Comparison of ENCODE assay signal across 14 cellular contexts in the genomic region with DNA sequence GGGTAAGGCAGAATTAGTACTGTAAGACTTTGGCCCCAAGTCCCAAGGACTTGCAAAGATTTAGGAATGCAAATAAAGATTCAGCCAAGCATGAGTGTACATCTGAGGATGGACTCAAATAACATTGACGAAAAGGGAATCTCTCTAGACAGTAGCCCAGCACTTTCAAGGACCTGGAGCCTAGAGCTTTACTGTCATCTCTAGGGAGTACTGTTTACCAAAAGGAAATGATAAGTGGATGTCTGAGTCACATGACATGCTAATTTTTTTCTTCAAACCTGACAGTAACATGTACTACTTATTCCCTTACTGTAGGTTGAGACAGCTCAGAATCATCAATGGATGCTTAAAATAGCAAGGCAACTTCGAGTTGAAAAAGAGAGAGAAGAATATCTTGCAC. TPM values are rescaled to one million over a fixed set of nuclear protein-coding genes. Genes with fewer than 3 reads are reported as not detected.
A peak's percentile ranks its signal among the peaks of the same experiment; 100 is the strongest.
DNase-seq lines count a peak whose midpoint lies in the region; ATAC-seq and TF ChIP-seq lines count a peak whose summit lies in the region.
"Had no signal": no experiment of that assay in that cellular context is flagged by ENCODE, and none has a peak within 500 bp of the region (broad histone marks: within the 10 kb centered on the region; RNA-seq: fewer than 3 reads in every experiment).

No MANE protein-coding gene starts in this region.

- peaks cover 0 to 10% (median 3%) of the 10 kb centered on the region in 4 donors for H3K36me3 ChIP-seq in transverse colon
- peaks cover 0 to 9% of the 10 kb centered on the region in 2 donors for H3K36me3 ChIP-seq in gastrocnemius medialis
- H3K36me3 ChIP-seq: colonic mucosa had no signal

- H3K4me3 ChIP-seq in transverse colon (no peak overlapping the region), gastrocnemius medialis (no peak overlapping the region)
- H3K4me3 ChIP-seq: colonic mucosa, skin epidermis had no signal

- no peaks in the 10 kb centered on the region for H3K9me3 Mint-ChIP-seq in activated T-cell treated with anti-CD3 and anti-CD28 coated beads, Interleukin-2, amount 50 U/mL, for 72 hours
- H3K9me3 Mint-ChIP-seq: CD4-positive, alpha-beta memory T cell; IgD-negative memory B cell; T-helper 1 cell treated with Interleukin-12 subunit alpha and Interleukin-12 subunit beta and Interleukin-4 antibody, amounts not matched to agents 30 μg/mL and 1 μg/mL, for 36 hours had no signal

- H3K4me1 ChIP-seq in transverse colon (peaks cover 0 to 6% (median 2%) of the 10 kb centered on the region in 4 donors), gastrocnemius medialis (no peaks in the 10 kb centered on the region)
- H3K4me1 ChIP-seq: colonic mucosa had no signal

- H3K27ac ChIP-seq in transverse colon (peak overlapping the region; percentile 8 to 31 (median 22)), gastrocnemius medialis (peak overlapping the region in 1 of 4 donors; percentile 40)
- H3K27ac ChIP-seq: colonic mucosa, skin epidermis had no signal

- no peak overlapping the region for H3K4me3 Mint-ChIP-seq in activated T-cell treated with anti-CD3 and anti-CD28 coated beads, Interleukin-2, amount 50 U/mL, for 72 hours
- H3K4me3 Mint-ChIP-seq: CD4-positive, alpha-beta memory T cell; T-helper 1 cell treated with Interleukin-12 subunit alpha and Interleukin-12 subunit beta and Interleukin-4 antibody, amounts not matched to agents 30 μg/mL and 1 μg/mL, for 36 hours had no signal

- H3K27me3 ChIP-seq in transverse colon (no peaks in the 10 kb centered on the region), gastrocnemius medialis (no peaks in the 10 kb centered on the region)
- H3K27me3 ChIP-seq: colonic mucosa had no signal

- peak; percentile 15 to 43 for ATAC-seq in activated T-cell treated with anti-CD3 and anti-CD28 coated beads, Interleukin-2, amount 50 U/mL, for 72 hours (replicated peaks in 1 of 2)
- ATAC-seq in GM19452 (IDR thresholded peaks at IDR 0.05; ENCODE audit: unreplicated experiment) (no peak), gastrocnemius medialis (no peak)

- H3K27ac Mint-ChIP-seq in activated T-cell treated with anti-CD3 and anti-CD28 coated beads, Interleukin-2, amount 50 U/mL, for 72 hours: peak overlapping the region; percentile 25
- H3K27ac Mint-ChIP-seq: T-helper 1 cell treated with Interleukin-12 subunit alpha and Interleukin-12 subunit beta and Interleukin-4 antibody, amounts not matched to agents 30 μg/mL and 1 μg/mL, for 36 hours had no signal

- in situ Hi-C loops in transverse colon (cut with MboI; ENCODE audit: low pct_ligation_motif_present in 1 of 4, low pct_unique_long_range_greater_than_20kb in 1 of 4, low sequenced_read_pairs in 3 of 4) (no loop called here), gastrocnemius medialis (cut with MboI; ENCODE audit: low sequenced_read_pairs in 4 of 4) (no loop called here)

- H3K4me1 Mint-ChIP-seq in activated T-cell treated with anti-CD3 and anti-CD28 coated beads, Interleukin-2, amount 50 U/mL, for 72 hours (ENCODE audit: low read depth): peaks cover 6% of the 10 kb centered on the region

- no peak for TF ChIP-seq POLR2A in transverse colon (IDR thresholded peaks at IDR 0.05)
- no peak for TF ChIP-seq POLR2A in gastrocnemius medialis (IDR thresholded peaks at IDR 0.05)

- no peak for TF ChIP-seq EP300 in transverse colon (IDR thresholded peaks at IDR 0.05; ENCODE audit: low read depth)

- 43 to 53% methylated on average over 2 of the region's 2 CpGs for WGBS in transverse colon (ENCODE audit: low coverage in 1 of 2), 2 donors

- no peaks in the 10 kb centered on the region for H3K9me3 ChIP-seq in transverse colon
- H3K9me3 ChIP-seq in gastrocnemius medialis: no peaks in the 10 kb centered on the region
- H3K9me3 ChIP-seq: colonic mucosa had no signal

- H3K36me3 Mint-ChIP-seq in activated T-cell treated with anti-CD3 and anti-CD28 coated beads, Interleukin-2, amount 50 U/mL, for 72 hours (ENCODE audit: insufficient read depth in 2 of 2): no peaks in the 10 kb centered on the region
- H3K36me3 Mint-ChIP-seq: CD4-positive, alpha-beta memory T cell had no signal

- intact Hi-C loops in transverse colon (cut with DNase I; ENCODE audit: low total_unique reads): no loop called here
- intact Hi-C loops in gastrocnemius medialis (cut with DNase I; ENCODE audit: low total_unique reads): no loop called here

- no peak for DNase-seq in activated T-cell treated with anti-CD3 and anti-CD28 coated beads, Interleukin-2, amount 50 U/mL, for 72 hours
- DNase-seq in activated T-cell treated with anti-CD3 and anti-CD28 coated beads, Interleukin-2, amount 50 U/mL, for 48 hours: no peak
- DNase-seq in SIG-M5 treated with dmso at 0.1 percent for 504 hours (lab: John Stamatoyannopoulos, UW; ENCODE audit: unreplicated experiment) (peak; percentile 48), fibroblast of peridontal ligament (ENCODE audit: extremely low read depth) (peak; percentile 80), transverse colon (no peak), gastrocnemius medialis (no peak)
- DNase-seq in activated CD4-positive, alpha-beta T cell treated with anti-CD3 and anti-CD28 coated beads, Interleukin-2, amount 50 U/mL, for 4 hours: no peak
- DNase-seq: CD4-positive, alpha-beta memory T cell; colonic mucosa; NCI-H510A treated with DMSO at 0.1 percent for 48 hours had no signal

- H3K27me3 Mint-ChIP-seq in activated T-cell treated with anti-CD3 and anti-CD28 coated beads, Interleukin-2, amount 50 U/mL, for 72 hours (ENCODE audit: low read depth): no peaks in the 10 kb centered on the region
- H3K27me3 Mint-ChIP-seq: CD4-positive, alpha-beta memory T cell; IgD-negative memory B cell had no signal

- TF ChIP-seq CTCF in transverse colon (IDR thresholded peaks at IDR 0.05): no peak
- TF ChIP-seq CTCF in gastrocnemius medialis (IDR thresholded peaks at IDR 0.05 in 4 of 5, conservative IDR thresholded peaks at IDR 0.05 in 1 of 5): no peak

RNA-seq across cellular contexts. Expression of a gene that starts 10.9 kb away (rescaled TPM):
- total RNA-seq in activated T-cell treated with anti-CD3 and anti-CD28 coated beads, Interleukin-2, amount 50 U/mL, for 72 hours: 1 to 10 TPM; 1.3 to 1.4 TPM
- 10 to 100 TPM in 1 of 4 donors, 1 to 10 TPM in 3; 2.6 to 14.8 (median 6.4) TPM for total RNA-seq in transverse colon
- 1 to 10 TPM; 3.3 to 4.5 (median 3.7) TPM for total RNA-seq in gastrocnemius medialis

Comparison
In these comparisons a context has a peak if more than half of its experiments do, and no peak if none do; other contexts are left out.
1. ATAC-seq: peak in activated T-cell treated with anti-CD3 and anti-CD28 coated beads, Interleukin-2, amount 50 U/mL, for 72 hours (2 of 2); none in GM19452 (single experiment) and gastrocnemius medialis (0 of 2).
2. DNase-seq: peak in SIG-M5 treated with dmso at 0.1 percent for 504 hours (single experiment) and fibroblast of peridontal ligament (single experiment); none in activated T-cell treated with anti-CD3 and anti-CD28 coated beads, Interleukin-2, amount 50 U/mL, for 72 hours (0 of 2), activated T-cell treated with anti-CD3 and anti-CD28 coated beads, Interleukin-2, amount 50 U/mL, for 48 hours (0 of 2), transverse colon (single experiment), gastrocnemius medialis (0 of 2) and activated CD4-positive, alpha-beta T cell treated with anti-CD3 and anti-CD28 coated beads, Interleukin-2, amount 50 U/mL, for 4 hours (0 of 2).